19 cellular contexts compared by ENCODE assay signal in the genomic region with DNA sequence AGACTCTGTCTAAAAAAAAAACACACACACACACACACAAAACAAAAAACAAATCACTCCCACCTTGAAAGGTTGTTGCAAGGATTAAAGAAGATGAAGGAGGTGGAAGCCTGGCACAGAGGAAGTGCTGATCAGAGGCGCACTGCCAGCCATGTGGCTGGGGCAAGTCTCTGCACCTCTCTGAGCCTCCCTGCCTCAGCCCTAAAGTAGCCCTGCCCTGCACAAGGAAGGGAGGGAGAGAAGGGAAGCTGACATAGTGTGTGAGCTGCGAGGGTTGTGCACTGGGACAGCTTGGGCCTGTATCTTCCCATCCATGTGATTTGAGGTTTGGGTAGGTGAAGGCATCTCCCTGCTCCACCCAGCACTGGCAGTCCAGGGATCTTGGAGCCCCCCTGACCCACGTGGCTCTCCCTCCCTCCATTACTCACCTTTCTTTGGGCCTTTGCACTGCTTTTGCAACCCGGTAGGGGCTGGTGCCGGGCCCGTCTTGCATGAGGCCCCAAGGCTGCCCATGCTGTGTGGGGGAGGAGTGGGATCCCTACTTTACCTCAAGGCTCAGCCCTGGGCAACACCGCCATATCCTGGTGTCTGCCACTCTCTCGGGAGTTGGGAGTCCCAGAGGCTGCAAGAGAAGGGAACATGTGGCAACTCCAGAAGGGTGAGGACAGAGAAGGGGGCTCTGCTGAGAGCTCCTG. TPM values are rescaled to one million over a fixed set of nuclear protein-coding genes. Genes with fewer than 3 reads are reported as not detected.
DNase-seq lines count a peak whose midpoint lies in the region; ATAC-seq and TF ChIP-seq lines count a peak whose summit lies in the region.
"Had no signal": no experiment of that assay in that cellular context is flagged by ENCODE, and none has a peak within 500 bp of the region (broad histone marks: within the 10 kb centered on the region; RNA-seq: fewer than 3 reads in every experiment).

No MANE protein-coding gene starts in this region.

- H3K4me2 ChIP-seq in H9 (ENCODE audit: insufficient read depth, insufficient read length, low read length), result no peak overlapping the region

- H3K4me3 Mint-ChIP-seq in H9 (no peak overlapping the region), MCF 10A (ENCODE audit: unreplicated experiment) (no peak overlapping the region)
- H3K4me3 Mint-ChIP-seq in stimulated activated effector memory CD8-positive, alpha-beta T cell treated with anti-CD3 and anti-CD28 coated beads, Interleukin-12 subunit alpha, Interleukin-12 subunit beta, amount 100 ng/mL, for 72 hours, result no peak overlapping the region
- H3K4me3 Mint-ChIP-seq: B cell; CD8-positive, alpha-beta memory T cell had no signal

- H3T11ph ChIP-seq in H9 (ENCODE audit: low read length), result no peak overlapping the region

- no peak overlapping the region for H4K5ac ChIP-seq in H9 (ENCODE audit: insufficient read length, low read depth, low read length)

- no peak overlapping the region for H3K56ac ChIP-seq in H9 (ENCODE audit: insufficient read length, low read depth, low read length)

- H2AFZ ChIP-seq in H9 (ENCODE audit: low read length), result no peak overlapping the region

- H3K4me1 ChIP-seq in H9 (ENCODE audit: insufficient read depth, low read length), result no peaks in the 10 kb centered on the region

- ATAC-seq in stimulated activated effector memory CD8-positive, alpha-beta T cell treated with anti-CD3 and anti-CD28 coated beads, Interleukin-12 subunit alpha, Interleukin-12 subunit beta, amount 100 ng/mL, for 72 hours, result peak; percentile 11
- ATAC-seq in GM19023 (IDR thresholded peaks at IDR 0.05; ENCODE audit: unreplicated experiment) (no peak), GM18498 (IDR thresholded peaks at IDR 0.05; ENCODE audit: unreplicated experiment) (no peak)
- ATAC-seq: HepG2 had no signal

- no peak overlapping the region for H2BK15ac ChIP-seq in H9 (ENCODE audit: low read depth, low read length)

- H3K27ac ChIP-seq in H9 (ENCODE audit: insufficient read length, low read depth, low read length), result no peak overlapping the region

- H3K14ac ChIP-seq in H9 (ENCODE audit: insufficient read depth, low read length), result no peak overlapping the region; the same call in 1 of the 2 replicates

- CTCF ChIA-PET in MCF 10A (lab: Yijun Ruan, JAX), result interaction anchor here (0.6 to 5.8 kb wide), 3 partner anchors 11 to 199 kb away, joined by 3 to 46 read pairs (median 3); no protein-coding TSS in a partner anchor

- H3K27ac Mint-ChIP-seq in H9, result no peak overlapping the region
- H3K27ac Mint-ChIP-seq in MCF 10A (ENCODE audit: low read depth, unreplicated experiment), result no peak overlapping the region
- no peak overlapping the region for H3K27ac Mint-ChIP-seq in stimulated activated effector memory CD8-positive, alpha-beta T cell treated with anti-CD3 and anti-CD28 coated beads, Interleukin-12 subunit alpha, Interleukin-12 subunit beta, amount 100 ng/mL, for 72 hours
- H3K27ac Mint-ChIP-seq: B cell; CD8-positive, alpha-beta memory T cell had no signal

- WGBS in H9 (ENCODE audit: extremely low coverage, insufficient read length, low lambda C conversion rate), result no CpG with 5 or more reads among the region's 8 CpGs

- intact Hi-C loops in MCF 10A (cut with micrococcal nuclease), result no loop called here

- H3K27me3 Mint-ChIP-seq in H9 (ENCODE audit: low read depth) (peaks cover 29% of the 10 kb centered on the region), MCF 10A (ENCODE audit: insufficient read depth, unreplicated experiment) (no peaks in the 10 kb centered on the region)

- no TSS peak for BruUV-seq in MCF 10A (replicated peaks; lab: Mats Ljungman, UMichigan)

- H3K23ac ChIP-seq in H9 (ENCODE audit: insufficient read length, low read depth, low read length), result no peak overlapping the region

- TF ChIP-seq CTCF in H9 (conservative IDR thresholded peaks at IDR 0.05) (no peak), MCF 10A (IDR thresholded peaks at IDR 0.05; ENCODE audit: unreplicated experiment) (no peak)

- H3K36me3 Mint-ChIP-seq in H9 (ENCODE audit: insufficient read depth in 1 of 3, low read depth in 3 of 3), result peaks cover 0 to 4% (median 0%) of the 10 kb centered on the region in 3 experiments; a peak in 2 of 7 replicates
- no peaks in the 10 kb centered on the region for H3K36me3 Mint-ChIP-seq in MCF 10A (ENCODE audit: insufficient read depth, unreplicated experiment)
- H3K36me3 Mint-ChIP-seq in stimulated activated effector memory CD8-positive, alpha-beta T cell treated with anti-CD3 and anti-CD28 coated beads, Interleukin-12 subunit alpha, Interleukin-12 subunit beta, amount 100 ng/mL, for 72 hours, result no peaks in the 10 kb centered on the region
- H3K36me3 Mint-ChIP-seq: CD8-positive, alpha-beta memory T cell had no signal

- no peaks in the 10 kb centered on the region for H3K79me1 ChIP-seq in H9 (ENCODE audit: insufficient read depth, low read depth, low read length, poor library complexity, severe bottlenecking)

- no peak overlapping the region for H2AK5ac ChIP-seq in H9 (ENCODE audit: insufficient read length, low read length)

- POLR2A ChIA-PET in MCF 10A (lab: Yijun Ruan, JAX), result interaction anchor here (0.9 to 1.5 kb wide), 4 partner anchors 12 to 498 kb away, joined by 3 to 4 read pairs (median 4); partner anchors contain the start of gene IFT27

- H3K4me1 Mint-ChIP-seq in H9 (0 out of 4 replicates have a peak, but pooled peaks cover 0 to 2% of the 10 kb centered on the region in 2 experiments), MCF 10A (ENCODE audit: insufficient read depth, unreplicated experiment) (peaks cover 5% of the 10 kb centered on the region)
- no peaks in the 10 kb centered on the region for H3K4me1 Mint-ChIP-seq in stimulated activated effector memory CD8-positive, alpha-beta T cell treated with anti-CD3 and anti-CD28 coated beads, Interleukin-12 subunit alpha, Interleukin-12 subunit beta, amount 100 ng/mL, for 72 hours
- H3K4me1 Mint-ChIP-seq: B cell; CD8-positive, alpha-beta memory T cell had no signal

- no peaks in the 10 kb centered on the region for H3K79me2 ChIP-seq in H9 (ENCODE audit: insufficient read depth, low read length)

- H2BK12ac ChIP-seq in H9 (ENCODE audit: insufficient read length, low read depth, low read length), result no peak overlapping the region

- H3K9me3 ChIP-seq in H9 (ENCODE audit: control insufficient read depth, low read depth, low read length), result no peaks in the 10 kb centered on the region

- H4K8ac ChIP-seq in H9 (replicated peaks; ENCODE audit: insufficient read length, low read depth, low read length), result no peak overlapping the region

- no peak overlapping the region for H2BK120ac ChIP-seq in H9 (ENCODE audit: low read depth, low read length, poor library complexity, severe bottlenecking)

- no peak overlapping the region for H2BK5ac ChIP-seq in H9 (ENCODE audit: insufficient read length, low read length)

- H3K27me3 ChIP-seq in H9 (ENCODE audit: insufficient read depth, low read length), result no peaks in the 10 kb centered on the region

- H3K23me2 ChIP-seq in H9 (ENCODE audit: insufficient read length, low read depth, low read length, poor library complexity, severe bottlenecking), result no peaks in the 10 kb centered on the region

- no peak overlapping the region for H4K91ac ChIP-seq in H9 (ENCODE audit: insufficient read length, low read depth, low read length)

- no peak overlapping the region for H2BK20ac ChIP-seq in H9 (ENCODE audit: low read depth, low read length, poor library complexity, severe bottlenecking)

- H4K20me1 ChIP-seq in H9 (ENCODE audit: control insufficient read depth, insufficient read depth, insufficient read length), result no peaks in the 10 kb centered on the region

- H3K9me3 Mint-ChIP-seq in H9 (peaks cover 0 to 2% of the 10 kb centered on the region in 2 experiments; a peak in 1 of 5 replicates), MCF 10A (ENCODE audit: unreplicated experiment) (no peaks in the 10 kb centered on the region)
- no peaks in the 10 kb centered on the region for H3K9me3 Mint-ChIP-seq in stimulated activated effector memory CD8-positive, alpha-beta T cell treated with anti-CD3 and anti-CD28 coated beads, Interleukin-12 subunit alpha, Interleukin-12 subunit beta, amount 100 ng/mL, for 72 hours
- H3K9me3 Mint-ChIP-seq: CD8-positive, alpha-beta memory T cell had no signal

- no peak overlapping the region for H3K18ac ChIP-seq in H9 (ENCODE audit: insufficient read length, low read depth, low read length)

- H3K9ac ChIP-seq in H9 (ENCODE audit: extremely low read depth, insufficient read length, low read length), result no peak overlapping the region

- DNase-seq in H9, result peak; percentile 20
- peak; percentile 33 for DNase-seq in MCF 10A (ENCODE audit: unreplicated experiment)
- peak; percentile 26 for DNase-seq in islet precursor cell
- no peak for DNase-seq in stimulated activated effector memory CD8-positive, alpha-beta T cell treated with anti-CD3 and anti-CD28 coated beads, Interleukin-12 subunit alpha, Interleukin-12 subunit beta, amount 100 ng/mL, for 72 hours (ENCODE audit: low spot score in 2 of 2)
- no peak for DNase-seq in amniotic stem cell (lab: John Stamatoyannopoulos, UW)
- DNase-seq: CD8-positive, alpha-beta memory T cell; DMS79; KG1; NCI-H1105; NCI-H1694; NCI-H2107; NCI-H345; NCI-H526; SIG-M5 had no signal

- H3K4ac ChIP-seq in H9 (ENCODE audit: low read depth, low read length), result no peak overlapping the region

RNA-seq across cellular contexts. Expression of gene IFT27, which starts 30.5 kb away (rescaled TPM):
- 40.7 and 43.4 TPM in 2 replicates for total RNA-seq in H9 (2021)
- total RNA-seq in MCF 10A (2022), result 17.6 and 28.7 TPM in 2 replicates

RNA-seq across cellular contexts. Expression of gene CACNG2, which starts 41.9 kb away (rescaled TPM):
- total RNA-seq in H9 (2021), result not detected in 2 replicates
- not detected in 2 replicates for total RNA-seq in MCF 10A (2022)
- total RNA-seq: B cell; CD8-positive, alpha-beta memory T cell; HepG2; M059J had no signal

Comparison
In these comparisons a context has a peak if more than half of its experiments do, and no peak if none do; other contexts are left out.
1. DNase-seq: peak in H9 (single experiment), MCF 10A (single experiment) and islet precursor cell (single experiment); none in stimulated activated effector memory CD8-positive, alpha-beta T cell treated with anti-CD3 and anti-CD28 coated beads, Interleukin-12 subunit alpha, Interleukin-12 subunit beta, amount 100 ng/mL, for 72 hours (0 of 2) and amniotic stem cell (single experiment).